In genomic region chr6:138007014-138007472, GRCh38 we compare ENCODE assay signal across 1 cellular context.
A peak's percentile ranks its signal among the peaks of the same experiment; 100 is the strongest.
TF ChIP-seq lines count a peak whose summit lies in the region.

No MANE protein-coding gene starts in this region.

TF ChIP-seq in HepG2, 621 proteins besides CTCF, POLR2A, EP300 and RAD21 (continued from another document and continues in another):
- TF ChIP-seq MED13 (CRISPR knock-in tag; IDR thresholded peaks at IDR 0.05) (no peak), GATAD2A (CRISPR knock-in tag; IDR thresholded peaks at IDR 0.05) (0 out of 2 replicates have a peak, but pooled peaks have one; percentile 8), TBX2 (CRISPR knock-in tag; IDR thresholded peaks at IDR 0.05; ENCODE audit: borderline replicate concordance) (peak; percentile 13; the same call in 1 of the 2 replicates), ZNF143 (CRISPR knock-in tag; IDR thresholded peaks at IDR 0.05) (peak; percentile 45; the same call in 1 of the 2 replicates), MTF1 (CRISPR knock-in tag; IDR thresholded peaks at IDR 0.05) (no peak), MED8 (CRISPR knock-in tag; IDR thresholded peaks at IDR 0.05; ENCODE audit: insufficient replicate concordance) (no peak), TGIF2 (CRISPR knock-in tag; IDR thresholded peaks at IDR 0.05) (no peak), MTA1 (CRISPR knock-in tag; IDR thresholded peaks at IDR 0.05; ENCODE audit: borderline replicate concordance) (no peak), ARNT (IDR thresholded peaks at IDR 0.05) (no peak), RBAK (CRISPR knock-in tag; IDR thresholded peaks at IDR 0.05) (no peak), MIER3 (CRISPR knock-in tag; IDR thresholded peaks at IDR 0.05; ENCODE audit: borderline replicate concordance) (no peak), CCAR2 (optimal IDR thresholded peaks at IDR 0.05; ENCODE audit: low read depth, low read length) (no peak), ZNF564 (CRISPR knock-in tag; IDR thresholded peaks at IDR 0.05) (no peak), ZNF329 (CRISPR knock-in tag; IDR thresholded peaks at IDR 0.05; ENCODE audit: low read depth) (no peak), ZNF460 (CRISPR knock-in tag; IDR thresholded peaks at IDR 0.05; ENCODE audit: borderline replicate concordance) (no peak), MAX (IDR thresholded peaks at IDR 0.05) (0 out of 2 replicates have a peak, but pooled peaks have one; percentile 40), ZNF501 (CRISPR knock-in tag; IDR thresholded peaks at IDR 0.05) (0 out of 2 replicates have a peak, but pooled peaks have one; percentile 28), NR0B2 (CRISPR knock-in tag; IDR thresholded peaks at IDR 0.05) (no peak), SATB2 (CRISPR knock-in tag; IDR thresholded peaks at IDR 0.05) (no peak), SNAPC2 (CRISPR knock-in tag; IDR thresholded peaks at IDR 0.05) (no peak), POLR2AphosphoS2 (IDR thresholded peaks at IDR 0.05; ENCODE audit: low read depth, low read length) (no peak), FOXO1 (CRISPR knock-in tag; IDR thresholded peaks at IDR 0.05) (no peak), ZNF879 (CRISPR knock-in tag; IDR thresholded peaks at IDR 0.05) (no peak), SRF (IDR thresholded peaks at IDR 0.05; ENCODE audit: low read depth, low read length) (no peak), YEATS4 (CRISPR knock-in tag; IDR thresholded peaks at IDR 0.05; ENCODE audit: borderline replicate concordance) (no peak), ADNP (CRISPR knock-in tag; IDR thresholded peaks at IDR 0.05) (no peak), BHLHE40 (IDR thresholded peaks at IDR 0.05; ENCODE audit: low read length) (peak; percentile 51; the same call in 1 of the 2 replicates), PCBP2 (optimal IDR thresholded peaks at IDR 0.05; ENCODE audit: low read depth, low read length, poor library complexity, severe bottlenecking) (no peak), ZNF672 (CRISPR knock-in tag; IDR thresholded peaks at IDR 0.05) (no peak), MXI1 (IDR thresholded peaks at IDR 0.05; ENCODE audit: borderline replicate concordance, low read depth, low read length) (0 out of 3 replicates have a peak, but pooled peaks have one; percentile 21), PRMT3 (CRISPR knock-in tag; IDR thresholded peaks at IDR 0.05; ENCODE audit: borderline replicate concordance, low read depth) (no peak), USF2 (IDR thresholded peaks at IDR 0.05; ENCODE audit: low read depth, low read length) (no peak), USF2 (CRISPR knock-in tag; IDR thresholded peaks at IDR 0.05; ENCODE audit: borderline replicate concordance) (no peak), FLYWCH1 (CRISPR knock-in tag; IDR thresholded peaks at IDR 0.05) (no peak), FOSL2 (CRISPR knock-in tag; IDR thresholded peaks at IDR 0.05) (peak; percentile 48), LCORL (IDR thresholded peaks at IDR 0.05) (0 out of 2 replicates have a peak, but pooled peaks have one; percentile 17), LCORL (CRISPR knock-in tag; IDR thresholded peaks at IDR 0.05) (no peak), ZFP62 (CRISPR knock-in tag; IDR thresholded peaks at IDR 0.05) (no peak), KDM2A (CRISPR knock-in tag; IDR thresholded peaks at IDR 0.05; ENCODE audit: borderline replicate concordance, low read depth) (0 out of 2 replicates have a peak, but pooled peaks have one; percentile 17), SAP130 (CRISPR knock-in tag; IDR thresholded peaks at IDR 0.05; ENCODE audit: low read depth) (peak; percentile 56), ZNF777 (CRISPR knock-in tag; IDR thresholded peaks at IDR 0.05) (no peak), E2F2 (CRISPR knock-in tag; IDR thresholded peaks at IDR 0.05; ENCODE audit: borderline replicate concordance) (no peak), IKZF1 (IDR thresholded peaks at IDR 0.05) (no peak), RARG (CRISPR knock-in tag; IDR thresholded peaks at IDR 0.05; ENCODE audit: low read depth) (no peak), HOXA5 (CRISPR knock-in tag; IDR thresholded peaks at IDR 0.05) (no peak), SIN3B (IDR thresholded peaks at IDR 0.05; ENCODE audit: low read length) (no peak), MAFF (IDR thresholded peaks at IDR 0.05; ENCODE audit: low read depth, low read length) (peak; percentile 87), SRSF9 (IDR thresholded peaks at IDR 0.05; ENCODE audit: borderline replicate concordance, insufficient read depth, low read depth, low read length, poor library complexity, severe bottlenecking) (no peak), JUND (CRISPR knock-in tag; IDR thresholded peaks at IDR 0.05) (no peak), MAFK (conservative IDR thresholded peaks at IDR 0.05 in 1 of 2, IDR thresholded peaks at IDR 0.05 in 1 of 2; ENCODE audit: low read length in 2 of 2) (peak; percentile 90 to 92), SAFB2 (CRISPR knock-in tag; IDR thresholded peaks at IDR 0.05; ENCODE audit: borderline replicate concordance, low read depth) (no peak), ZNF251 (CRISPR knock-in tag; IDR thresholded peaks at IDR 0.05) (no peak), XRCC5 (optimal IDR thresholded peaks at IDR 0.05; ENCODE audit: low read length) (peak; percentile 18), ZNF230 (CRISPR knock-in tag; IDR thresholded peaks at IDR 0.05) (no peak), CEBPB (IDR thresholded peaks at IDR 0.05; ENCODE audit: borderline replicate concordance, low read depth, low read length) (no peak), SMC3 (IDR thresholded peaks at IDR 0.05; ENCODE audit: low read length) (peak; percentile 58; the same call in 1 of the 2 replicates), ZNF619 (CRISPR knock-in tag; IDR thresholded peaks at IDR 0.05) (no peak), ZNF383 (CRISPR knock-in tag; IDR thresholded peaks at IDR 0.05; ENCODE audit: borderline replicate concordance) (no peak), KLF11 (CRISPR knock-in tag; IDR thresholded peaks at IDR 0.05) (no peak), CBX2 (IDR thresholded peaks at IDR 0.05; ENCODE audit: low read depth, low read length) (no peak), CBX2 (CRISPR knock-in tag; IDR thresholded peaks at IDR 0.05; ENCODE audit: low read depth) (no peak), ZNF788 (CRISPR knock-in tag; IDR thresholded peaks at IDR 0.05; ENCODE audit: borderline replicate concordance) (no peak)
- TF ChIP-seq, protein P1, sequence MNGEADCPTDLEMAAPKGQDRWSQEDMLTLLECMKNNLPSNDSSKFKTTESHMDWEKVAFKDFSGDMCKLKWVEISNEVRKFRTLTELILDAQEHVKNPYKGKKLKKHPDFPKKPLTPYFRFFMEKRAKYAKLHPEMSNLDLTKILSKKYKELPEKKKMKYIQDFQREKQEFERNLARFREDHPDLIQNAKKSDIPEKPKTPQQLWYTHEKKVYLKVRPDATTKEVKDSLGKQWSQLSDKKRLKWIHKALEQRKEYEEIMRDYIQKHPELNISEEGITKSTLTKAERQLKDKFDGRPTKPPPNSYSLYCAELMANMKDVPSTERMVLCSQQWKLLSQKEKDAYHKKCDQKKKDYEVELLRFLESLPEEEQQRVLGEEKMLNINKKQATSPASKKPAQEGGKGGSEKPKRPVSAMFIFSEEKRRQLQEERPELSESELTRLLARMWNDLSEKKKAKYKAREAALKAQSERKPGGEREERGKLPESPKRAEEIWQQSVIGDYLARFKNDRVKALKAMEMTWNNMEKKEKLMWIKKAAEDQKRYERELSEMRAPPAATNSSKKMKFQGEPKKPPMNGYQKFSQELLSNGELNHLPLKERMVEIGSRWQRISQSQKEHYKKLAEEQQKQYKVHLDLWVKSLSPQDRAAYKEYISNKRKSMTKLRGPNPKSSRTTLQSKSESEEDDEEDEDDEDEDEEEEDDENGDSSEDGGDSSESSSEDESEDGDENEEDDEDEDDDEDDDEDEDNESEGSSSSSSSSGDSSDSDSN (CRISPR knock-in tag; IDR thresholded peaks at IDR 0.05), result no peak
- TF ChIP-seq, protein P2, sequence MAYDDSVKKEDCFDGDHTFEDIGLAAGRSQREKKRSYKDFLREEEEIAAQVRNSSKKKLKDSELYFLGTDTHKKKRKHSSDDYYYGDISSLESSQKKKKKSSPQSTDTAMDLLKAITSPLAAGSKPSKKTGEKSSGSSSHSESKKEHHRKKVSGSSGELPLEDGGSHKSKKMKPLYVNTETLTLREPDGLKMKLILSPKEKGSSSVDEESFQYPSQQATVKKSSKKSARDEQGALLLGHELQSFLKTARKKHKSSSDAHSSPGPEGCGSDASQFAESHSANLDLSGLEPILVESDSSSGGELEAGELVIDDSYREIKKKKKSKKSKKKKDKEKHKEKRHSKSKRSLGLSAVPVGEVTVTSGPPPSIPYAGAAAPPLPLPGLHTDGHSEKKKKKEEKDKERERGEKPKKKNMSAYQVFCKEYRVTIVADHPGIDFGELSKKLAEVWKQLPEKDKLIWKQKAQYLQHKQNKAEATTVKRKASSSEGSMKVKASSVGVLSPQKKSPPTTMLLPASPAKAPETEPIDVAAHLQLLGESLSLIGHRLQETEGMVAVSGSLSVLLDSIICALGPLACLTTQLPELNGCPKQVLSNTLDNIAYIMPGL (CRISPR knock-in tag; IDR thresholded peaks at IDR 0.05; ENCODE audit: borderline replicate concordance in 1 of 2, low read depth in 1 of 2), result peak in 1 of 2 experiments; percentile 22; a peak in 1 of 4 replicates
- TF ChIP-seq, protein P3, sequence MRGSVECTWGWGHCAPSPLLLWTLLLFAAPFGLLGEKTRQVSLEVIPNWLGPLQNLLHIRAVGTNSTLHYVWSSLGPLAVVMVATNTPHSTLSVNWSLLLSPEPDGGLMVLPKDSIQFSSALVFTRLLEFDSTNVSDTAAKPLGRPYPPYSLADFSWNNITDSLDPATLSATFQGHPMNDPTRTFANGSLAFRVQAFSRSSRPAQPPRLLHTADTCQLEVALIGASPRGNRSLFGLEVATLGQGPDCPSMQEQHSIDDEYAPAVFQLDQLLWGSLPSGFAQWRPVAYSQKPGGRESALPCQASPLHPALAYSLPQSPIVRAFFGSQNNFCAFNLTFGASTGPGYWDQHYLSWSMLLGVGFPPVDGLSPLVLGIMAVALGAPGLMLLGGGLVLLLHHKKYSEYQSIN (CRISPR knock-in tag; IDR thresholded peaks at IDR 0.05; ENCODE audit: borderline replicate concordance), result no peak
- TF ChIP-seq, protein P4, sequence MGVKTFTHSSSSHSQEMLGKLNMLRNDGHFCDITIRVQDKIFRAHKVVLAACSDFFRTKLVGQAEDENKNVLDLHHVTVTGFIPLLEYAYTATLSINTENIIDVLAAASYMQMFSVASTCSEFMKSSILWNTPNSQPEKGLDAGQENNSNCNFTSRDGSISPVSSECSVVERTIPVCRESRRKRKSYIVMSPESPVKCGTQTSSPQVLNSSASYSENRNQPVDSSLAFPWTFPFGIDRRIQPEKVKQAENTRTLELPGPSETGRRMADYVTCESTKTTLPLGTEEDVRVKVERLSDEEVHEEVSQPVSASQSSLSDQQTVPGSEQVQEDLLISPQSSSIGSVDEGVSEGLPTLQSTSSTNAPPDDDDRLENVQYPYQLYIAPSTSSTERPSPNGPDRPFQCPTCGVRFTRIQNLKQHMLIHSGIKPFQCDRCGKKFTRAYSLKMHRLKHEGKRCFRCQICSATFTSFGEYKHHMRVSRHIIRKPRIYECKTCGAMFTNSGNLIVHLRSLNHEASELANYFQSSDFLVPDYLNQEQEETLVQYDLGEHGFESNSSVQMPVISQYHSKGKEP (CRISPR knock-in tag; IDR thresholded peaks at IDR 0.05), result no peak
- TF ChIP-seq, protein P5, sequence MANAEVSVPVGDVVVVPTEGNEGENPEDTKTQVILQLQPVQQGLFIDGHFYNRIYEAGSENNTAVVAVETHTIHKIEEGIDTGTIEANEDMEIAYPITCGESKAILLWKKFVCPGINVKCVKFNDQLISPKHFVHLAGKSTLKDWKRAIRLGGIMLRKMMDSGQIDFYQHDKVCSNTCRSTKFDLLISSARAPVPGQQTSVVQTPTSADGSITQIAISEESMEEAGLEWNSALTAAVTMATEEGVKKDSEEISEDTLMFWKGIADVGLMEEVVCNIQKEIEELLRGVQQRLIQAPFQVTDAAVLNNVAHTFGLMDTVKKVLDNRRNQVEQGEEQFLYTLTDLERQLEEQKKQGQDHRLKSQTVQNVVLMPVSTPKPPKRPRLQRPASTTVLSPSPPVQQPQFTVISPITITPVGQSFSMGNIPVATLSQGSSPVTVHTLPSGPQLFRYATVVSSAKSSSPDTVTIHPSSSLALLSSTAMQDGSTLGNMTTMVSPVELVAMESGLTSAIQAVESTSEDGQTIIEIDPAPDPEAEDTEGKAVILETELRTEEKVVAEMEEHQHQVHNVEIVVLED (CRISPR knock-in tag; IDR thresholded peaks at IDR 0.05; ENCODE audit: borderline replicate concordance), result no peak
- TF ChIP-seq, protein P6, sequence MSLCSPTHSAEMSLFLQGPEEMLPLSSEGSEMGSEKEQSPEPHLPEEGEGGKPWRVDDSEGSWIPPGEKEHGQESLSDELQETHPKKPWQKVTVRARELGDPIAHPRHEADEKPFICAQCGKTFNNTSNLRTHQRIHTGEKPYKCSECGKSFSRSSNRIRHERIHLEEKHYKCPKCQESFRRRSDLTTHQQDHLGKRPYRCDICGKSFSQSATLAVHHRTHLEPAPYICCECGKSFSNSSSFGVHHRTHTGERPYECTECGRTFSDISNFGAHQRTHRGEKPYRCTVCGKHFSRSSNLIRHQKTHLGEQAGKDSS (CRISPR knock-in tag; IDR thresholded peaks at IDR 0.05; ENCODE audit: borderline replicate concordance, low read depth), result no peak
